ENCODE assay signal across 8 cellular contexts in genomic region chr12:89389755-89390661, GRCh38. TPM values are rescaled to one million over a fixed set of nuclear protein-coding genes. Genes with fewer than 3 reads are reported as not detected.
DNase-seq lines count a peak whose midpoint lies in the region; ATAC-seq and TF ChIP-seq lines count a peak whose summit lies in the region.

No MANE protein-coding gene starts in this region.

- 12% methylated on average over 6 of the region's 6 CpGs for WGBS in right lobe of liver (ENCODE audit: insufficient coverage, low coverage, low lambda C conversion rate, missing lambda C conversion rate)

- no peaks in the 10 kb centered on the region for H3K27me3 ChIP-seq in ACC112 (ENCODE audit: insufficient read depth, low read length)
- H3K27me3 ChIP-seq in right lobe of liver: no peaks in the 10 kb centered on the region
- H3K27me3 ChIP-seq in BE2C: no peaks in the 10 kb centered on the region

- H3K9me3 ChIP-seq in right lobe of liver (no peaks in the 10 kb centered on the region), BE2C (no peaks in the 10 kb centered on the region)

- DNase-seq in right lobe of liver (no peak), cerebellum (ENCODE audit: low spot score) (no peak), BE2C (no peak), foreskin melanocyte (no peak)

- H3K4me3 ChIP-seq in ACC112 (ENCODE audit: low read depth, low read length) (peak overlapping the region; percentile 6; the same call in 1 of the 2 replicates), right lobe of liver (no peak overlapping the region), BE2C (ENCODE audit: low read depth, low read length) (no peak overlapping the region)

- ATAC-seq in GM21423 (IDR thresholded peaks at IDR 0.05; ENCODE audit: unreplicated experiment) (peak; percentile 80), right lobe of liver (peak; percentile 63 to 87 (median 75)), GM18502 (IDR thresholded peaks at IDR 0.05; ENCODE audit: poor library complexity, unreplicated experiment) (no peak)

- peaks cover 37% of the 10 kb centered on the region for H3K4me1 ChIP-seq in ACC112 (ENCODE audit: control insufficient read depth, insufficient read depth, low read length, unreplicated experiment)
- H3K4me1 ChIP-seq in right lobe of liver: peaks cover 0 to 58% (median 25%) of the 10 kb centered on the region in 4 donors
- H3K4me1 ChIP-seq in BE2C: peaks cover 8% of the 10 kb centered on the region

- TF ChIP-seq CTCF in VCaP (conservative IDR thresholded peaks at IDR 0.05): no peak
- TF ChIP-seq CTCF in right lobe of liver (IDR thresholded peaks at IDR 0.05): peak in 1 of 4 donors; percentile 44
- TF ChIP-seq CTCF in BE2C (IDR thresholded peaks at IDR 0.05; ENCODE audit: low read depth, low read length): no peak

- TF ChIP-seq POLR2A in right lobe of liver (IDR thresholded peaks at IDR 0.05): peak; percentile 25

- intact Hi-C loops in right lobe of liver (cut with DNase I): no loop called here

- H3K27ac ChIP-seq in ACC112 (ENCODE audit: low read depth, low read length) (peak overlapping the region; percentile 89), VCaP (peak overlapping the region; percentile 87), right lobe of liver (peak overlapping the region; percentile 76 to 79 (median 78))

- H2AFZ ChIP-seq in ACC112 (ENCODE audit: low read length, unreplicated experiment): peak overlapping the region; percentile 9

- H3K36me3 ChIP-seq in ACC112 (ENCODE audit: insufficient read depth, low read length) (no peaks in the 10 kb centered on the region), right lobe of liver (no peaks in the 10 kb centered on the region), BE2C (no peaks in the 10 kb centered on the region)

- no peaks in the 10 kb centered on the region for H3K79me2 ChIP-seq in ACC112 (ENCODE audit: control insufficient read depth, insufficient read depth, low read length, unreplicated experiment)

RNA-seq across cellular contexts. Expression of gene DUSP6, which starts 37.7 kb away (rescaled TPM):
- total RNA-seq in right lobe of liver: 100 to 1,000 TPM in 2 of 6 experiments, 10 to 100 TPM in 4; 24.3 to 139 (median 50.4) TPM
- total RNA-seq in cerebellum: 30.8 TPM
- polyA plus RNA-seq in BE2C (2012; ENCODE audit: insufficient read depth, insufficient read length, low read depth): 14.1 TPM
